1 cellular context compared by ENCODE assay signal in genomic region chr4:143338313-143338712, GRCh38.
TF ChIP-seq lines count a peak whose summit lies in the region.

No MANE protein-coding gene starts in this region.

TF ChIP-seq in A549, 52 proteins besides CTCF, POLR2A, EP300 and RAD21 (continued from another document):
- no peak for TF ChIP-seq REST (IDR thresholded peaks at IDR 0.05)
- no peak for TF ChIP-seq HMGXB4 (CRISPR knock-in tag; IDR thresholded peaks at IDR 0.05; ENCODE audit: borderline replicate concordance)
- no peak for TF ChIP-seq MAX (IDR thresholded peaks at IDR 0.05)
- TF ChIP-seq HEYL (CRISPR knock-in tag; IDR thresholded peaks at IDR 0.05): no peak
- TF ChIP-seq HES2 (IDR thresholded peaks at IDR 0.05): no peak
- TF ChIP-seq RFX5 (IDR thresholded peaks at IDR 0.05): no peak
- TF ChIP-seq ATOH8 (CRISPR knock-in tag; IDR thresholded peaks at IDR 0.05; ENCODE audit: low read depth): no peak
- TF ChIP-seq MYC (IDR thresholded peaks at IDR 0.05; ENCODE audit: borderline replicate concordance, low read length): no peak
- no peak for TF ChIP-seq TP53 (CRISPR knock-in tag; IDR thresholded peaks at IDR 0.05)
- no peak for TF ChIP-seq HDAC2 (IDR thresholded peaks at IDR 0.05)
- TF ChIP-seq BCL3 (IDR thresholded peaks at IDR 0.05): no peak
